7 cellular contexts compared by ENCODE assay signal in genomic region chr20:36079984-36080383, GRCh38.
A peak's percentile ranks its signal among the peaks of the same experiment; 100 is the strongest.
DNase-seq lines count a peak whose midpoint lies in the region; ATAC-seq and TF ChIP-seq lines count a peak whose summit lies in the region.
"Not testable (repeated sequence)": the region's sequence is repeated elsewhere in the genome, so short reads cannot be mapped to it uniquely, and the experiment has no call there.

No MANE protein-coding gene starts in this region.

- peaks cover 34% of the 10 kb centered on the region for H3K4me1 ChIP-seq in RWPE2 (ENCODE audit: insufficient read depth, poor library complexity, severe bottlenecking)
- not testable (repeated sequence) for H3K4me1 ChIP-seq in mesendoderm (ENCODE audit: control insufficient read depth, low read depth, low read length)

- not testable (repeated sequence) for TF ChIP-seq CTCF in RWPE2 (IDR thresholded peaks at IDR 0.05; ENCODE audit: poor library complexity, severe bottlenecking)

- not testable (repeated sequence) for H3K56ac ChIP-seq in mesendoderm (ENCODE audit: low read length)

- not testable (repeated sequence) for H3K27me3 ChIP-seq in MG63; RWPE2 (ENCODE audit: insufficient read depth, poor library complexity, severe bottlenecking); mesendoderm (ENCODE audit: insufficient read depth, low read length, poor library complexity)

- H3K36me3 ChIP-seq in MG63; RWPE2 (ENCODE audit: low read depth); mesendoderm (ENCODE audit: control insufficient read depth, insufficient read depth, low read length): not testable (repeated sequence)

- WGBS in mesendoderm (ENCODE audit: extremely low coverage, insufficient coverage, low lambda C conversion rate), result no CpG with 5 or more reads among the region's 6 CpGs

- H3K4ac ChIP-seq in mesendoderm (ENCODE audit: low read depth, low read length), result not testable (repeated sequence)

- not testable (repeated sequence) for H3K79me2 ChIP-seq in mesendoderm (ENCODE audit: control insufficient read depth, insufficient read depth, low read length)

- not testable (repeated sequence) for H4K8ac ChIP-seq in mesendoderm (ENCODE audit: low read depth, low read length)

- H3K79me1 ChIP-seq in mesendoderm (ENCODE audit: low read length), result not testable (repeated sequence)

- H4K5ac ChIP-seq in mesendoderm (ENCODE audit: low read length), result not testable (repeated sequence)

- DNase-seq in A172 (ENCODE audit: low spot score), result peak; percentile 82
- peak; percentile 37 for DNase-seq in Daoy (ENCODE audit: low read depth)
- DNase-seq in HK-2 (ENCODE audit: unreplicated experiment), result peak; percentile 45
- peak; percentile 45 for DNase-seq in MG63
- DNase-seq in RWPE2 (ENCODE audit: low spot score), result not testable (repeated sequence)
- peak; percentile 47 for DNase-seq in glomerular visceral epithelial cell (ENCODE audit: extremely low spot score)
- peak; percentile 39 for DNase-seq in mesendoderm

- not testable (repeated sequence) for H2BK120ac ChIP-seq in mesendoderm (ENCODE audit: low read depth, low read length)

- H3K4me3 ChIP-seq in MG63; RWPE2 (ENCODE audit: severe bottlenecking); mesendoderm (ENCODE audit: low read length): not testable (repeated sequence)

- not testable (repeated sequence) for H3K9ac ChIP-seq in mesendoderm (ENCODE audit: low read length)

- not testable (repeated sequence) for H3K4me2 ChIP-seq in mesendoderm (ENCODE audit: low read length)

- H2AK5ac ChIP-seq in mesendoderm (ENCODE audit: low read length), result not testable (repeated sequence)

- not testable (repeated sequence) for H3K9me3 ChIP-seq in MG63; RWPE2 (ENCODE audit: severe bottlenecking)

- not testable (repeated sequence) for H3K27ac ChIP-seq in RWPE2 (ENCODE audit: poor library complexity, severe bottlenecking); mesendoderm (ENCODE audit: low read depth, low read length)

- not testable (repeated sequence) for H3K23ac ChIP-seq in mesendoderm (ENCODE audit: low read length)

- not testable (repeated sequence) for H2BK5ac ChIP-seq in mesendoderm (ENCODE audit: low read length)

- ATAC-seq in RWPE2 (ENCODE audit: low read depth), result peak; percentile 26; the same call in 1 of the 3 replicates

- not testable (repeated sequence) for H2BK15ac ChIP-seq in mesendoderm (replicated peaks; ENCODE audit: low read depth)

- not testable (repeated sequence) for H3K18ac ChIP-seq in mesendoderm (ENCODE audit: low read length)
